In the genomic region with DNA sequence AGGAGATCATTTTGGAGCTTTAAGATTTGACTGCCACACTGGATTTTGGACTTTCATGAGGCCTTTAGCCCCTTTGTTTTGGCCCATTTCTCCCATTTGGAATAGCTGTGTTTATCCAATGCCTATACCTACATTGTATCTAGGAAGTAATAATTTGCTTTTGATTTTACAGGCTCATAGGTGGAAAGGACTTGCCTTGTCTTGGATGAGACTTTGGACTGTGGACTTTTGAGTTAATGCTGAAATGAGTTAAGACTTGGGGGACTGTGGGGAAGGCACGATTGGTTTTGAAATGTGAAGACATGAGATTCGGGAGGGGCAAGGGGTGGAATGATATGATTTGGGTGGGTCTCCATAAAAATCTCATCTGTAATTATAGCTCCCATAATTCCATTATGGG, we compare ENCODE assay signal across 8 cellular contexts.
"Had no signal": no experiment of that assay in that cellular context is flagged by ENCODE, and none has a peak within 500 bp of the region (broad histone marks: within the 10 kb centered on the region; RNA-seq: fewer than 3 reads in every experiment).

No MANE protein-coding gene starts in this region.

- H3K4me1 Mint-ChIP-seq: IgD-negative memory B cell had no signal

- H3K27ac Mint-ChIP-seq: HFFc6, IgD-negative memory B cell had no signal

- H3K4me3 Mint-ChIP-seq: HFFc6, IgD-negative memory B cell had no signal

- FAIRE-seq: HTR-8/SVneo had no signal

- DNase-seq: GM23248, GOT3, H7, HFFc6 had no signal

- H3K9ac ChIP-seq: GM23248 had no signal

- H3K36me3 ChIP-seq: HAP-1 had no signal

- ATAC-seq: HCT116 had no signal

- H2AFZ ChIP-seq: GM23248 had no signal

- H3K4me3 ChIP-seq: GM23248, HAP-1 had no signal

- H3K27ac ChIP-seq: GM23248 had no signal
